8 cellular contexts compared by ENCODE assay signal in genomic region chr19:18660051-18660910, GRCh38.
DNase-seq lines count a peak whose midpoint lies in the region; ATAC-seq and TF ChIP-seq lines count a peak whose summit lies in the region.
"Had no signal": no experiment of that assay in that cellular context is flagged by ENCODE, and none has a peak within 500 bp of the region (broad histone marks: within the 10 kb centered on the region; RNA-seq: fewer than 3 reads in every experiment).

No MANE protein-coding gene starts in this region.

- H3K27me3 ChIP-seq in ACC112 (ENCODE audit: insufficient read depth, low read length) (no peaks in the 10 kb centered on the region), layer of hippocampus (ENCODE audit: control insufficient read depth, insufficient read depth, low read length) (no peaks in the 10 kb centered on the region)

- no peak for DNase-seq in NCI-H1436 treated with DMSO at 0.1 percent for 48 hours (lab: John Stamatoyannopoulos, UW)
- DNase-seq in SIG-M5 (lab: John Stamatoyannopoulos, UW): no peak
- DNase-seq: activated naive CD4-positive, alpha-beta T cell; immature natural killer cell had no signal

- no peaks in the 10 kb centered on the region for H3K36me3 ChIP-seq in ACC112 (ENCODE audit: insufficient read depth, low read length)

- no peaks in the 10 kb centered on the region for H3K79me2 ChIP-seq in ACC112 (ENCODE audit: control insufficient read depth, insufficient read depth, low read length, unreplicated experiment)

- ATAC-seq in HG03432 (IDR thresholded peaks at IDR 0.05; ENCODE audit: unreplicated experiment): no peak

- H2AFZ ChIP-seq in ACC112 (ENCODE audit: low read length, unreplicated experiment): peak overlapping the region; percentile 59

- no peak for TF ChIP-seq CTCF in WI38 (IDR thresholded peaks at IDR 0.05; ENCODE audit: low read depth, low read length)

- H3K4me3 ChIP-seq in ACC112 (ENCODE audit: low read depth, low read length): peak overlapping the region; percentile 31
- peak overlapping the region; percentile 15; the same call in 1 of the 2 replicates for H3K4me3 ChIP-seq in WI38 (ENCODE audit: low read depth, low read length)

- peaks cover 41% of the 10 kb centered on the region for H3K4me1 ChIP-seq in ACC112 (ENCODE audit: control insufficient read depth, insufficient read depth, low read length, unreplicated experiment)

- H3K27ac ChIP-seq in ACC112 (ENCODE audit: low read depth, low read length): peak overlapping the region; percentile 86
- peak overlapping the region; percentile 66 for H3K27ac ChIP-seq in layer of hippocampus (ENCODE audit: low read depth, low read length)
